9 cellular contexts compared by ENCODE assay signal in genomic region chr11:88179141-88179540, GRCh38. TPM values are rescaled to one million over a fixed set of nuclear protein-coding genes. Genes with fewer than 3 reads are reported as not detected.
A peak's percentile ranks its signal among the peaks of the same experiment; 100 is the strongest.
DNase-seq lines count a peak whose midpoint lies in the region; ATAC-seq, FAIRE-seq and TF ChIP-seq lines count a peak whose summit lies in the region.
"Had no signal": no experiment of that assay in that cellular context is flagged by ENCODE, and none has a peak within 500 bp of the region (broad histone marks: within the 10 kb centered on the region; RNA-seq: fewer than 3 reads in every experiment).

No MANE protein-coding gene starts in this region.

- no peak overlapping the region for H3K9ac ChIP-seq in GM12878 (ENCODE audit: control insufficient read depth, insufficient read depth, low read length)

- BruUV-seq in GM12878 (replicated peaks; lab: Mats Ljungman, UMichigan): no TSS peak

- WGBS in GM12878 (ENCODE audit: insufficient coverage, insufficient replicate concordance, low lambda C conversion rate, missing lambda C conversion rate): 0% methylated on average over 2 of the region's 2 CpGs
- 63 to 71% methylated on average over 2 of the region's 2 CpGs for WGBS in sigmoid colon, 2 donors

- H3K27ac ChIP-seq in GM12878 (ENCODE audit: control insufficient read depth, insufficient read depth) (no peak overlapping the region), sigmoid colon (no peak overlapping the region), caudate nucleus (ENCODE audit: low read depth, low read length) (no peak overlapping the region)
- H3K27ac ChIP-seq: thoracic aorta had no signal

- DNase-seq in EH (ENCODE audit: low read depth) (peak; percentile 59), GM12878 (ENCODE audit: low read depth, low spot score) (peak; percentile 78), sigmoid colon (no peak), caudate nucleus (lab: John Stamatoyannopoulos, UW) (no peak), HAP-1 (ENCODE audit: low spot score in 2 of 2) (no peak), hypothalamus (lab: John Stamatoyannopoulos, UW) (no peak)

- H3K9me3 ChIP-seq in GM12878 (replicated peaks; ENCODE audit: control insufficient read depth, insufficient read depth, low read length) (no peaks in the 10 kb centered on the region), sigmoid colon (no peaks in the 10 kb centered on the region), HAP-1 (no peaks in the 10 kb centered on the region)
- H3K9me3 ChIP-seq: thoracic aorta had no signal

- H3K27me3 ChIP-seq in GM12878 (replicated peaks in 1 of 2; ENCODE audit: control insufficient read depth in 2 of 2, insufficient read depth in 2 of 2, low read length in 1 of 2) (no peaks in the 10 kb centered on the region), sigmoid colon (no peaks in the 10 kb centered on the region), HAP-1 (ENCODE audit: low read depth) (peaks cover 2% of the 10 kb centered on the region)

- TF ChIP-seq POLR2A in GM12878 (IDR thresholded peaks at IDR 0.05; ENCODE audit: low read depth, low read length) (no peak), sigmoid colon (IDR thresholded peaks at IDR 0.05) (no peak)

- no peak overlapping the region for H2AFZ ChIP-seq in GM12878 (ENCODE audit: control insufficient read depth, low read depth, low read length)

- H3K36me3 ChIP-seq in GM12878 (ENCODE audit: control insufficient read depth in 2 of 2, insufficient read depth in 2 of 2, low read length in 1 of 2) (no peaks in the 10 kb centered on the region), sigmoid colon (no peaks in the 10 kb centered on the region), HAP-1 (replicated peaks) (no peaks in the 10 kb centered on the region)
- H3K36me3 ChIP-seq: thoracic aorta had no signal

- FAIRE-seq in GM12878 (lab: Jason Lieb, UNC): peak; percentile 77

- H3K4me1 ChIP-seq in GM12878 (ENCODE audit: control insufficient read depth, insufficient read depth, low read length): peaks cover 27% of the 10 kb centered on the region
- H3K4me1 ChIP-seq in sigmoid colon: peaks cover 0 to 24% (median 18%) of the 10 kb centered on the region in 4 donors
- no peaks in the 10 kb centered on the region for H3K4me1 ChIP-seq in HAP-1

- no peak for TF ChIP-seq CTCF in GM12878 (IDR thresholded peaks at IDR 0.05 in 2 of 3, conservative IDR thresholded peaks at IDR 0.05 in 1 of 3; ENCODE audit: control insufficient read depth in 2 of 3, extremely low read depth in 1 of 3, insufficient read depth in 1 of 3, low read depth in 3 of 3, low read length in 3 of 3)
- no peak for TF ChIP-seq CTCF in sigmoid colon (IDR thresholded peaks at IDR 0.05)

- peak overlapping the region; percentile 51; the same call in 1 of the 2 replicates for H3K4me2 ChIP-seq in GM12878 (ENCODE audit: control insufficient read depth, insufficient read depth)

- no peak overlapping the region for H3K4me3 ChIP-seq in GM12878
- H3K4me3 ChIP-seq in sigmoid colon: no peak overlapping the region
- no peak overlapping the region for H3K4me3 ChIP-seq in HAP-1
- H3K4me3 ChIP-seq: thoracic aorta had no signal

- RAD21 ChIA-PET in GM12878 (lab: Charles Lee; ENCODE audit: unreplicated experiment): interaction anchor here (0.6 to 1.8 kb wide), 4 partner anchors 10 to 150 kb away, joined by 3 to 8 read pairs (median 4); no protein-coding TSS in a partner anchor

- H4K20me1 ChIP-seq in GM12878 (ENCODE audit: control insufficient read depth, insufficient read depth): no peaks in the 10 kb centered on the region

- no peaks in the 10 kb centered on the region for H3K79me2 ChIP-seq in GM12878 (ENCODE audit: control insufficient read depth, insufficient read depth, low read length)

- POLR2A ChIA-PET in GM12878 (lab: Charles Lee): no interaction called here

- intact Hi-C loops in GM12878 (cut with micrococcal nuclease; ENCODE audit: unreplicated experiment) (loop anchor here (1.0 to 5.0 kb wide), 4 partner anchors 16 to 178 kb away; partner anchors contain the start of gene CTSC), sigmoid colon (cut with DNase I) (no loop called here)

- CTCF ChIA-PET in GM12878 (lab: Yijun Ruan, JAX): interaction anchor here (0.9 to 1.7 kb wide), 9 partner anchors 16 to 363 kb away, joined by 3 to 7 read pairs (median 3); no protein-coding TSS in a partner anchor

- peak in 1 of 2 experiments; percentile 63; a peak in 2 of 4 replicates for TF ChIP-seq EP300 in GM12878 (IDR thresholded peaks at IDR 0.05; ENCODE audit: borderline replicate concordance in 1 of 2, control insufficient read depth in 1 of 2, low read depth in 2 of 2, low read length in 2 of 2)
- no peak for TF ChIP-seq EP300 in sigmoid colon (IDR thresholded peaks at IDR 0.05)

- SMC1A ChIA-PET in GM12878 (lab: Charles Lee; ENCODE audit: uncharacterized antibody, unreplicated experiment): interaction anchor here (0.9 to 5.1 kb wide), 7 partner anchors 9 to 146 kb away, joined by 3 to 23 read pairs (median 3); no protein-coding TSS in a partner anchor

- in situ Hi-C loops in GM12878 (cut with MboI): no loop called here
- in situ Hi-C loops in HAP-1 (cut with MboI; ENCODE audit: low sequenced_read_pairs): no loop called here

- TF ChIP-seq RAD21 in GM12878 (IDR thresholded peaks at IDR 0.05; ENCODE audit: insufficient read depth, low read depth, low read length): no peak

- ATAC-seq in GM21360 (IDR thresholded peaks at IDR 0.05; ENCODE audit: unreplicated experiment) (peak; percentile 71), HG03378 (IDR thresholded peaks at IDR 0.05; ENCODE audit: unreplicated experiment) (peak; percentile 79), GM12878 (peak; percentile 61)

TF ChIP-seq in GM12878, 131 proteins besides CTCF, POLR2A, EP300 and RAD21 (continues in another document):
- TF ChIP-seq POLR2AphosphoS5 (IDR thresholded peaks at IDR 0.05; ENCODE audit: low read length): no peak
- TF ChIP-seq EED (IDR thresholded peaks at IDR 0.05; ENCODE audit: low read depth): peak; percentile 94
- TF ChIP-seq TCF3 (IDR thresholded peaks at IDR 0.05; ENCODE audit: borderline replicate concordance, insufficient read depth, low read depth, low read length): peak; percentile 57; the same call in 1 of the 2 replicates
- peak; percentile 86 for TF ChIP-seq MTA2 (IDR thresholded peaks at IDR 0.05; ENCODE audit: low read depth)
- peak; percentile 94 for TF ChIP-seq BCL11A (IDR thresholded peaks at IDR 0.05; ENCODE audit: low read depth, low read length)
- no peak for TF ChIP-seq SP1 (IDR thresholded peaks at IDR 0.05; ENCODE audit: low read depth, low read length)
- no peak for TF ChIP-seq MYB (IDR thresholded peaks at IDR 0.05; ENCODE audit: borderline replicate concordance, low read depth, low read length)
- TF ChIP-seq BCL3 (IDR thresholded peaks at IDR 0.05; ENCODE audit: borderline replicate concordance, insufficient read depth, low read depth, low read length, poor library complexity, severe bottlenecking): peak; percentile 48
- TF ChIP-seq CEBPB (IDR thresholded peaks at IDR 0.05; ENCODE audit: borderline replicate concordance in 1 of 2, low read depth in 2 of 2, low read length in 2 of 2): 0 out of 4 replicates have a peak, but pooled peaks of 1 of the 2 experiments have one; percentile 56
- TF ChIP-seq BACH1 (IDR thresholded peaks at IDR 0.05; ENCODE audit: borderline replicate concordance): peak; percentile 58; the same call in 1 of the 2 replicates
- TF ChIP-seq BMI1 (IDR thresholded peaks at IDR 0.05; ENCODE audit: borderline replicate concordance): peak; percentile 35; the same call in 1 of the 2 replicates
- TF ChIP-seq JUNB (IDR thresholded peaks at IDR 0.05): peak; percentile 87
- peak; percentile 63; the same call in 1 of the 2 replicates for TF ChIP-seq PAX5 (IDR thresholded peaks at IDR 0.05; ENCODE audit: borderline replicate concordance, low read depth, low read length)
- TF ChIP-seq ATF2 (IDR thresholded peaks at IDR 0.05; ENCODE audit: low read length): peak; percentile 89

RNA-seq across cellular contexts. Expression of gene RAB38, which starts 3.9 kb away (rescaled TPM):
- total RNA-seq in GM12878 (2013; cell fraction: nucleolus; rRNA removed): 21.4 and 23.5 TPM in 2 replicates
- total RNA-seq in GM12878 (2014; rRNA removed) (10.7 and 12.3 TPM in 2 replicates), GM12878 (2014; rRNA removed; fragmentation: Illumina TruSeq; extraction: Trizol) (10.4 and 11.3 TPM in 2 replicates), GM12878 (2021) (7.1 and 8.4 TPM in 2 replicates), sigmoid colon (1 to 10 TPM in 3 of 4 donors, not detected in 1; 1.1 to 1.7 (median 1.2) TPM)
- polyA plus RNA-seq in GM12878 (2011; ENCODE audit: low read depth): 3.4 TPM
- polyA plus RNA-seq in GM12878 (2011; rRNA removed) (12.5 and 15.7 TPM in 2 replicates), GM12878 (2014; fragmentation: Illumina TruSeq; extraction: Trizol) (11.0 and 13.7 TPM in 2 replicates), GM12878 (2014; fragmentation: Nextera tagmentation; extraction: Ambion mirVana) (10 to 100 TPM; 12.3 to 19.0 TPM), GM12878 (2014; rRNA removed) (8.2 and 10.1 TPM in 2 replicates), GM12878 (2016; fragmentation: Nextera tagmentation; extraction: Ambion mirVana) (10 to 100 TPM; 29.4 to 30.5 TPM), sigmoid colon (1 to 10 TPM in 2 of 3 donors, under 1 TPM in 1; 0.92 to 1.3 (median 1.2) TPM)
- 6.5 and 7.1 TPM in 2 replicates for polyA plus RNA-seq in GM12878 (2011; cell fraction: cytosol; rRNA removed)
- polyA plus RNA-seq in GM12878 (2011; cell fraction: nucleus; rRNA removed): 5.1 and 7.1 TPM in 2 replicates
- polyA plus RNA-seq in GM12878 (2012): 4.2 and 8.2 TPM in 2 replicates
- 8.9 and 10.4 TPM in 2 replicates for polyA minus RNA-seq in GM12878 (2011; rRNA and poly(A)+ RNA removed)
- polyA minus RNA-seq in GM12878 (2011; cell fraction: cytosol; rRNA and poly(A)+ RNA removed): 1.7 and 4.8 TPM in 2 replicates
- 9.9 and 13.5 TPM in 2 replicates for polyA minus RNA-seq in GM12878 (2011; cell fraction: nucleus; rRNA and poly(A)+ RNA removed)

Comparison
In these comparisons a context has a peak if more than half of its experiments do, and no peak if none do; other contexts are left out.
1. DNase-seq: peak in EH (single experiment) and GM12878 (single experiment); none in sigmoid colon (single experiment), caudate nucleus (0 of 61), HAP-1 (0 of 2) and hypothalamus (0 of 51).
2. Peak in every context shown above with its lines, with median percentiles within 50 percentile points of each other: ATAC-seq.